Comparison of ENCODE assay signal across 8 cellular contexts in the genomic region with DNA sequence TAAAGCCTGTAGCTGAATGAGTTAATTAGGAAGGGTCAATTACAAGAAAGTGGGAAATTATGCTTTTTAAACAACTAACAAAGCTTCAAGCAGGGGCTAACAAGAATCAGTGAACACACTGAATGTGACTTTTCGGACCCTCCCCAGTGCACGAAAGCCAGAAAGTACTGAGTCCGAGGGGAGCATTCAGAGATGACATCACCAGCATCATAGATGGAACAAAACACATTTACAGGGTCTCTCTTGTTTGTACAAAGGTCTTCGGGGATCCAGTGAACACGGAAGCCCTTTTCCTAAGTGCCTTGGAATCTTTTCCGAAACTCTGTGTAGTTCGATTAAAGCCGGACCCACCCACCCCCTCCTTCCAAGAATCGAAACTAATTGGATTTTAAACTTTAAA. TPM values are rescaled to one million over a fixed set of nuclear protein-coding genes. Genes with fewer than 3 reads are reported as not detected.
DNase-seq lines count a peak whose midpoint lies in the region; ATAC-seq, FAIRE-seq and TF ChIP-seq lines count a peak whose summit lies in the region.

No MANE protein-coding gene starts in this region.

- peaks cover 4% of the 10 kb centered on the region for H3K23me2 ChIP-seq in H9 (ENCODE audit: insufficient read length, low read depth, low read length, poor library complexity, severe bottlenecking)

- no peaks in the 10 kb centered on the region for H3K9me3 Mint-ChIP-seq in H9
- no peaks in the 10 kb centered on the region for H3K9me3 Mint-ChIP-seq in activated naive CD8-positive, alpha-beta T cell treated with anti-CD3 and anti-CD28 coated beads, Interleukin-2, amount 10 ng/mL, durations not matched to agents 7 days and 5 days

- DNase-seq in AG10803 (ENCODE audit: low read depth), result no peak
- DNase-seq in H9, result no peak
- DNase-seq in activated naive CD8-positive, alpha-beta T cell treated with anti-CD3 and anti-CD28 coated beads, Interleukin-2, amount 10 ng/mL, durations not matched to agents 7 days and 5 days, result no peak
- no peak for DNase-seq in keratinocyte (ENCODE audit: low read depth, low spot score)
- DNase-seq in suprapubic skin (ENCODE audit: low spot score in 2 of 2), result no peak
- DNase-seq in mesenteric fat pad (ENCODE audit: low spot score), result no peak
- DNase-seq in stimulated activated CD4-positive, alpha-beta T cell treated with anti-CD3 and anti-CD28 coated beads, Interleukin-2, amount 100 ng/mL, for 48 hours, result no peak
- DNase-seq in GM13977 (ENCODE audit: low spot score), result no peak

- in situ Hi-C loops in GM13977 (cut with MboI; ENCODE audit: low pct_unique_long_range_greater_than_20kb, low sequenced_read_pairs, unreplicated experiment), result no loop called here

- no peak for TF ChIP-seq POLR2A in suprapubic skin (IDR thresholded peaks at IDR 0.05)

- no peak for TF ChIP-seq EP300 in suprapubic skin (IDR thresholded peaks at IDR 0.05)

- no peak overlapping the region for H4K5ac ChIP-seq in H9 (ENCODE audit: insufficient read length, low read depth, low read length)

- H2BK15ac ChIP-seq in H9 (ENCODE audit: low read depth, low read length), result no peak overlapping the region

- no peaks in the 10 kb centered on the region for H3K27me3 ChIP-seq in H9 (ENCODE audit: insufficient read depth, low read length)
- H3K27me3 ChIP-seq in keratinocyte (ENCODE audit: control insufficient read depth, extremely low read depth, insufficient read depth, low read length), result no peaks in the 10 kb centered on the region
- H3K27me3 ChIP-seq in suprapubic skin, result no peaks in the 10 kb centered on the region

- H3K27ac ChIP-seq in H9 (ENCODE audit: insufficient read length, low read depth, low read length) (no peak overlapping the region), keratinocyte (ENCODE audit: control insufficient read depth, insufficient read depth, low read length) (peak overlapping the region; percentile 90), suprapubic skin (no peak overlapping the region)

- H3K36me3 ChIP-seq in keratinocyte (ENCODE audit: control insufficient read depth in 2 of 2, extremely low read depth in 1 of 2, insufficient read depth in 2 of 2, low read length in 2 of 2), result peaks cover 0 to 2% of the 10 kb centered on the region in 2 experiments
- peaks cover 25% of the 10 kb centered on the region for H3K36me3 ChIP-seq in suprapubic skin

- peak overlapping the region; percentile 96 for H3K4me3 ChIP-seq in AG10803 (ENCODE audit: low read length)
- peak overlapping the region; percentile 74 to 91 (median 86) for H3K4me3 ChIP-seq in keratinocyte (ENCODE audit: control insufficient read depth in 2 of 3, extremely low read depth in 1 of 3, insufficient read depth in 2 of 3, low read depth in 1 of 3, low read length in 3 of 3)
- H3K4me3 ChIP-seq in suprapubic skin, result peak overlapping the region; percentile 94

- no peaks in the 10 kb centered on the region for H3K27me3 Mint-ChIP-seq in H9 (ENCODE audit: low read depth)
- H3K27me3 Mint-ChIP-seq in activated naive CD8-positive, alpha-beta T cell treated with anti-CD3 and anti-CD28 coated beads, Interleukin-2, amount 10 ng/mL, durations not matched to agents 7 days and 5 days, result no peaks in the 10 kb centered on the region

- peaks cover 14 to 16% of the 10 kb centered on the region in 2 experiments for H3K4me1 Mint-ChIP-seq in H9
- peaks cover 25% of the 10 kb centered on the region for H3K4me1 Mint-ChIP-seq in activated naive CD8-positive, alpha-beta T cell treated with anti-CD3 and anti-CD28 coated beads, Interleukin-2, amount 10 ng/mL, durations not matched to agents 7 days and 5 days

- peak overlapping the region; percentile 99 to 100 for H3K4me3 Mint-ChIP-seq in H9
- H3K4me3 Mint-ChIP-seq in activated naive CD8-positive, alpha-beta T cell treated with anti-CD3 and anti-CD28 coated beads, Interleukin-2, amount 10 ng/mL, durations not matched to agents 7 days and 5 days, result peak overlapping the region; percentile 97

- no peak overlapping the region for H4K91ac ChIP-seq in H9 (ENCODE audit: insufficient read length, low read depth, low read length)

- ATAC-seq in activated naive CD8-positive, alpha-beta T cell treated with anti-CD3 and anti-CD28 coated beads, Interleukin-2, amount 10 ng/mL, durations not matched to agents 7 days and 5 days (ENCODE audit: low read depth), result no peak

- TF ChIP-seq CTCF in AG10803 (conservative IDR thresholded peaks at IDR 0.05; ENCODE audit: low read length), result no peak
- TF ChIP-seq CTCF in H9 (conservative IDR thresholded peaks at IDR 0.05), result no peak
- no peak for TF ChIP-seq CTCF in keratinocyte (optimal IDR thresholded peaks at IDR 0.05 in 1 of 3, IDR thresholded peaks at IDR 0.05 in 1 of 3, conservative IDR thresholded peaks at IDR 0.05 in 1 of 3; ENCODE audit: extremely low read depth in 1 of 3, insufficient read depth in 2 of 3, low read length in 3 of 3)
- no peak for TF ChIP-seq CTCF in suprapubic skin (IDR thresholded peaks at IDR 0.05)
- no peak for TF ChIP-seq CTCF in GM13977 (IDR thresholded peaks at IDR 0.05; ENCODE audit: extremely low read depth, insufficient read depth, missing control alignments)

- H3K79me2 ChIP-seq in H9 (ENCODE audit: insufficient read depth, low read length) (peaks cover 3% of the 10 kb centered on the region; the same call in 1 of the 2 replicates), keratinocyte (ENCODE audit: control insufficient read depth, insufficient read depth, low read length) (peaks cover 48% of the 10 kb centered on the region)

- no peak overlapping the region for H2BK12ac ChIP-seq in H9 (ENCODE audit: insufficient read length, low read depth, low read length)

- H3K18ac ChIP-seq in H9 (ENCODE audit: insufficient read length, low read depth, low read length), result no peak overlapping the region

- H2BK20ac ChIP-seq in H9 (ENCODE audit: low read depth, low read length, poor library complexity, severe bottlenecking), result no peak overlapping the region

- no CpG with 5 or more reads among the region's 9 CpGs for WGBS in H9 (ENCODE audit: extremely low coverage, insufficient read length, low lambda C conversion rate)
- 2% methylated on average over 9 of the region's 9 CpGs for WGBS in suprapubic skin

- H4K8ac ChIP-seq in H9 (replicated peaks; ENCODE audit: insufficient read length, low read depth, low read length), result no peak overlapping the region

- H3K9me1 ChIP-seq in keratinocyte (ENCODE audit: control insufficient read depth, extremely low read depth, insufficient read depth, low read length), result no peaks in the 10 kb centered on the region

- POLR2A ChIA-PET in activated naive CD8-positive, alpha-beta T cell treated with anti-CD3 and anti-CD28 coated beads, Interleukin-2, amount 10 ng/mL, durations not matched to agents 7 days and 5 days (lab: Charles Lee), result interaction anchor here (1.8 kb wide), 1 partner anchor 71 kb away, joined by 11 read pairs; no protein-coding TSS in a partner anchor

- H4K20me1 ChIP-seq in H9 (ENCODE audit: control insufficient read depth, insufficient read depth, insufficient read length) (no peaks in the 10 kb centered on the region), keratinocyte (ENCODE audit: control insufficient read depth, extremely low read depth, insufficient read depth, low read length) (no peaks in the 10 kb centered on the region)

- H2BK120ac ChIP-seq in H9 (ENCODE audit: low read depth, low read length, poor library complexity, severe bottlenecking), result no peak overlapping the region

- H2AFZ ChIP-seq in H9 (ENCODE audit: low read length), result no peak overlapping the region
- no peak overlapping the region for H2AFZ ChIP-seq in keratinocyte (ENCODE audit: control insufficient read depth, low read length)

- H3K4ac ChIP-seq in H9 (ENCODE audit: low read depth, low read length), result no peak overlapping the region

- H3K4me1 ChIP-seq in H9 (ENCODE audit: insufficient read depth, low read length) (no peaks in the 10 kb centered on the region), keratinocyte (ENCODE audit: control insufficient read depth, extremely low read depth, insufficient read depth, low read length) (no peaks in the 10 kb centered on the region), suprapubic skin (peaks cover 29% of the 10 kb centered on the region)

- no peak overlapping the region for H3K56ac ChIP-seq in H9 (ENCODE audit: insufficient read length, low read depth, low read length)

- H3K4me2 ChIP-seq in H9 (ENCODE audit: insufficient read depth, insufficient read length, low read length), result peak overlapping the region; percentile 82
- peak overlapping the region; percentile 89 for H3K4me2 ChIP-seq in keratinocyte (ENCODE audit: control insufficient read depth, extremely low read depth, insufficient read depth, low read depth, low read length)

- peaks cover 13 to 28% (median 27%) of the 10 kb centered on the region in 3 experiments; a peak in 6 of 7 replicates for H3K36me3 Mint-ChIP-seq in H9 (ENCODE audit: insufficient read depth in 1 of 3, low read depth in 3 of 3)
- peaks cover 8% of the 10 kb centered on the region for H3K36me3 Mint-ChIP-seq in activated naive CD8-positive, alpha-beta T cell treated with anti-CD3 and anti-CD28 coated beads, Interleukin-2, amount 10 ng/mL, durations not matched to agents 7 days and 5 days

- no peak for FAIRE-seq in keratinocyte (lab: Jason Lieb, UNC)

- dilution Hi-C loops in keratinocyte (cut with MboI; ENCODE audit: extremely low pct_ligation_motif_present, low sequenced_read_pairs), result no loop called here

- H3K27ac Mint-ChIP-seq in H9, result peak overlapping the region; percentile 9 to 99 (median 98); a peak in 5 of 7 replicates
- peak overlapping the region; percentile 99 for H3K27ac Mint-ChIP-seq in activated naive CD8-positive, alpha-beta T cell treated with anti-CD3 and anti-CD28 coated beads, Interleukin-2, amount 10 ng/mL, durations not matched to agents 7 days and 5 days

- no peaks in the 10 kb centered on the region for H3K79me1 ChIP-seq in H9 (ENCODE audit: insufficient read depth, low read depth, low read length, poor library complexity, severe bottlenecking)

- H3T11ph ChIP-seq in H9 (ENCODE audit: low read length), result no peak overlapping the region

- H2AK5ac ChIP-seq in H9 (ENCODE audit: insufficient read length, low read length), result no peak overlapping the region

- H3K23ac ChIP-seq in H9 (ENCODE audit: insufficient read length, low read depth, low read length), result no peak overlapping the region

- H3K9me3 ChIP-seq in H9 (ENCODE audit: control insufficient read depth, low read depth, low read length) (no peaks in the 10 kb centered on the region), keratinocyte (ENCODE audit: control insufficient read depth, low read depth, low read length) (no peaks in the 10 kb centered on the region), suprapubic skin (no peaks in the 10 kb centered on the region)

- peak overlapping the region; percentile 94 for H3K9ac ChIP-seq in H9 (ENCODE audit: extremely low read depth, insufficient read length, low read length)
- H3K9ac ChIP-seq in keratinocyte (ENCODE audit: control insufficient read depth, extremely low read depth, insufficient read depth, low read length), result peak overlapping the region; percentile 95

- H3K14ac ChIP-seq in H9 (ENCODE audit: insufficient read depth, low read length), result no peak overlapping the region

- no peak overlapping the region for H2BK5ac ChIP-seq in H9 (ENCODE audit: insufficient read length, low read length)

RNA-seq across cellular contexts. Expression of gene DCP1A, which starts 0.8 kb away (rescaled TPM):
- total RNA-seq in H9 (2021), result 17.2 and 17.8 TPM in 2 replicates
- 10 to 100 TPM; 32.5 to 34.3 TPM for total RNA-seq in activated naive CD8-positive, alpha-beta T cell treated with anti-CD3 and anti-CD28 coated beads, Interleukin-2, amount 10 ng/mL, durations not matched to agents 7 days and 5 days
- polyA plus RNA-seq in keratinocyte, result 15.0 to 16.1 TPM (median 15.9 TPM) in 3 replicates
- 14.2 TPM for polyA plus RNA-seq in keratinocyte (2011; ENCODE audit: low read depth)
- 7.0 and 9.6 TPM in 2 replicates for polyA plus RNA-seq in keratinocyte (2011; cell fraction: cytosol; rRNA removed)
- 22.2 and 22.6 TPM in 2 replicates for polyA plus RNA-seq in keratinocyte (2011; cell fraction: nucleus; rRNA removed)
- polyA plus RNA-seq in keratinocyte (2012; ENCODE audit: low replicate concordance), result 9.0 and 10.1 TPM in 2 replicates
- polyA minus RNA-seq in keratinocyte, result 25.3 to 47.3 TPM (median 45.0 TPM) in 3 replicates
- 15.7 TPM for polyA minus RNA-seq in keratinocyte (2011; cell fraction: cytosol; rRNA and poly(A)+ RNA removed)
- polyA minus RNA-seq in keratinocyte (2011; cell fraction: nucleus; rRNA and poly(A)+ RNA removed), result 37.1 and 37.2 TPM in 2 replicates
- total RNA-seq in suprapubic skin, result 10 to 100 TPM; 18.0 to 30.1 (median 22.8) TPM
- 28.6 TPM for total RNA-seq in mesenteric fat pad
